In genomic region chr17:42178817-42179216, GRCh38 we compare ENCODE assay signal across 1 cellular context.
TF ChIP-seq lines count a peak whose summit lies in the region.

No MANE protein-coding gene starts in this region.

TF ChIP-seq in GM12878, 131 proteins besides CTCF, POLR2A, EP300 and RAD21 (continued from another document):
- TF ChIP-seq SKIL (IDR thresholded peaks at IDR 0.05; ENCODE audit: low read depth, poor library complexity, severe bottlenecking), result peak; percentile 90
